ENCODE assay signal across 8 cellular contexts in genomic region chr10:265074-265440, GRCh38.
DNase-seq lines count a peak whose midpoint lies in the region; ATAC-seq and TF ChIP-seq lines count a peak whose summit lies in the region.
"Not testable (repeated sequence)": the region's sequence is repeated elsewhere in the genome, so short reads cannot be mapped to it uniquely, and the experiment has no call there.

No MANE protein-coding gene starts in this region.

- intact Hi-C loops in PC-3 (cut with micrococcal nuclease): not testable (repeated sequence)

- TF ChIP-seq CTCF in DOHH2 (IDR thresholded peaks at IDR 0.05; ENCODE audit: low read depth, low read length, poor library complexity, severe bottlenecking); PC-3 (conservative IDR thresholded peaks at IDR 0.05; ENCODE audit: low read depth, low read length); foreskin fibroblast (IDR thresholded peaks at IDR 0.05; ENCODE audit: low read depth, low read length): not testable (repeated sequence)

- H3K36me3 ChIP-seq in DOHH2 (ENCODE audit: control insufficient read depth, low read length): peaks cover 13% of the 10 kb centered on the region
- not testable (repeated sequence) for H3K36me3 ChIP-seq in PC-3 (ENCODE audit: low read depth, low read length)

- H3K4me2 ChIP-seq in DOHH2 (ENCODE audit: low read length): peak overlapping the region; percentile 52
- not testable (repeated sequence) for H3K4me2 ChIP-seq in PC-3 (ENCODE audit: low read length)

- H3K36me3 Mint-ChIP-seq in activated T-helper 17 cell treated with anti-CD3 and anti-CD28 coated beads, Interleukin-2, amount 50 U/mL, for 72 hours (ENCODE audit: low read depth): not testable (repeated sequence)

- H3K27me3 ChIP-seq in DOHH2 (ENCODE audit: control insufficient read depth, low read length); PC-3 (ENCODE audit: low read length): not testable (repeated sequence)

- peak; percentile 42 for DNase-seq in PC-3
- DNase-seq in activated CD4-positive, alpha-beta T cell treated with anti-CD3 and anti-CD28 coated beads for 48 hours: peak; percentile 22
- peak; percentile 60 to 66 for DNase-seq in foreskin fibroblast
- DNase-seq in stimulated activated CD8-positive, alpha-beta memory T cell treated with anti-CD3 and anti-CD28 coated beads, Interleukin-4, amount 100 ng/mL, for 48 hours: peak; percentile 36

- not testable (repeated sequence) for H3K27me3 Mint-ChIP-seq in activated T-helper 17 cell treated with anti-CD3 and anti-CD28 coated beads, Interleukin-2, amount 50 U/mL, for 72 hours

- peaks cover 84% of the 10 kb centered on the region for H3K4me1 ChIP-seq in DOHH2 (ENCODE audit: control insufficient read depth, low read length)
- not testable (repeated sequence) for H3K4me1 ChIP-seq in PC-3 (ENCODE audit: insufficient read depth, low read length)

- peak overlapping the region; percentile 30 for H3K4me3 Mint-ChIP-seq in activated T-helper 17 cell treated with anti-CD3 and anti-CD28 coated beads, Interleukin-2, amount 50 U/mL, for 72 hours

- H3K27ac Mint-ChIP-seq in activated T-helper 17 cell treated with anti-CD3 and anti-CD28 coated beads, Interleukin-2, amount 50 U/mL, for 72 hours: peak overlapping the region; percentile 90

- POLR2A ChIA-PET in PC-3 (lab: Charles Lee; ENCODE audit: unreplicated experiment): interaction anchor here (1.0 kb wide), 1 partner anchor 65 kb away, joined by 13 read pairs; no protein-coding TSS in a partner anchor

- H3F3A ChIP-seq in DOHH2 (ENCODE audit: control insufficient read depth, insufficient read depth): peaks cover 10% of the 10 kb centered on the region; the same call in 1 of the 2 replicates
- not testable (repeated sequence) for H3F3A ChIP-seq in PC-3 (ENCODE audit: low read length, unreplicated experiment)

- not testable (repeated sequence) for H2AFZ ChIP-seq in PC-3 (ENCODE audit: low read length)

- H3K9ac ChIP-seq in PC-3 (ENCODE audit: low read length): not testable (repeated sequence)

- peak overlapping the region; percentile 22 for H3K4me3 ChIP-seq in DOHH2 (ENCODE audit: low read length)
- not testable (repeated sequence) for H3K4me3 ChIP-seq in PC-3 (ENCODE audit: low read length); foreskin fibroblast (ENCODE audit: low read depth in 1 of 2, low read length in 2 of 2)

- ATAC-seq in GM18861 (IDR thresholded peaks at IDR 0.05; ENCODE audit: unreplicated experiment) (peak; percentile 40), HG03175 (IDR thresholded peaks at IDR 0.05; ENCODE audit: unreplicated experiment) (peak; percentile 51), PC-3 (peak; percentile 78)
- peak; percentile 88 for ATAC-seq in activated T-helper 17 cell treated with anti-CD3 and anti-CD28 coated beads, Interleukin-2, amount 50 U/mL, for 72 hours (replicated peaks)

- H3K9me2 ChIP-seq in DOHH2 (replicated peaks; ENCODE audit: control insufficient read depth, low read length); PC-3 (replicated peaks; ENCODE audit: low read length): not testable (repeated sequence)

- H3K27ac ChIP-seq in DOHH2 (ENCODE audit: low read depth, low read length): peak overlapping the region; percentile 59
- H3K27ac ChIP-seq in PC-3 (ENCODE audit: low read length): peak overlapping the region; percentile 90

- H3K79me2 ChIP-seq in DOHH2 (ENCODE audit: control insufficient read depth, low read length); PC-3 (ENCODE audit: low read length): not testable (repeated sequence)

- BruUV-seq in PC-3 (replicated peaks; lab: Mats Ljungman, UMichigan): not testable (repeated sequence)

- H3K9me3 Mint-ChIP-seq in activated T-helper 17 cell treated with anti-CD3 and anti-CD28 coated beads, Interleukin-2, amount 50 U/mL, for 72 hours: not testable (repeated sequence)

- not testable (repeated sequence) for H3K4me1 Mint-ChIP-seq in activated T-helper 17 cell treated with anti-CD3 and anti-CD28 coated beads, Interleukin-2, amount 50 U/mL, for 72 hours

- H3K9me3 ChIP-seq in DOHH2 (ENCODE audit: control insufficient read depth, insufficient read depth, low read length); PC-3 (ENCODE audit: low read length): not testable (repeated sequence)

- CTCF ChIA-PET in PC-3 (lab: Charles Lee): not testable (repeated sequence)

- not testable (repeated sequence) for H4K20me1 ChIP-seq in DOHH2 (ENCODE audit: control insufficient read depth, insufficient read depth, low read depth, low read length); PC-3 (ENCODE audit: low read length)
